ENCODE assay signal across 8 cellular contexts in the genomic region with DNA sequence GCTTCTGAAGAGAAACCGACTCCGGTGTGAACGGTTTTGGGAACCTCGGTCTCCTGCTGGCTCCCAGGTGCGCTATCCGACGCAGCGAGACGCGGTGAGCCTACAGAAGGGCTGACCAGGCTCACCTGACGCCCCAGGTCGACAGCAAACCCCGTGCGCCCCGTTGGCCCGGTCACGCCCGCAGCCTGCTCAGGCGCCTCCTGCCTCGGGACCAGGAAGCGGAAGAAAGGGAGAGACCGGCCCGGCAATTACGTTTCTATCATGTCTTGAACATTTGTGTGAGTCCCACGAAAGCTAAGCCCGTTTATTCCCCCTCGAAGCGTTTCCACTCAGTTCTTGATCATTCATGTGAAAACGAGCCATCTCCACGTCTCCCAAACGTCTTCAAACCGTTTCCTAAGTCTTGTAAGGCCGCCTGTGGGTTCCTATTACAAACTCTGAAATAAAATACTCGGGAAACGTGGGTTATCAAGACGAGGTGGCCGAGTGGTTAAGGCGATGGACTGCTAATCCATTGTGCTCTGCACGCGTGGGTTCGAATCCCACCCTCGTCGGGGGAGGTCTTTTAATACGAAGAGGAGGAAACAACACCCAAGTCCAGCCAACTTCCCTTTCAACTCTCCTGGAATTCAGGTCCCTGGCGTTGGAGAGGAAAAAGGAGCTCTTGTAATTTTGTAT.
DNase-seq lines count a peak whose midpoint lies in the region; ATAC-seq and TF ChIP-seq lines count a peak whose summit lies in the region.

No MANE protein-coding gene starts in this region.

- POLR2A ChIA-PET in WTC11 (lab: Charles Lee) = no interaction called here
- POLR2A ChIA-PET in naive thymus-derived CD8-positive, alpha-beta T cell (lab: Charles Lee) = no interaction called here

- TF ChIP-seq CTCF in WTC11 (IDR thresholded peaks at IDR 0.05) (no peak), epithelial cell of esophagus (IDR thresholded peaks at IDR 0.05; ENCODE audit: insufficient read depth, low read depth, low read length, missing control alignments) (no peak), type B pancreatic cell (conservative IDR thresholded peaks at IDR 0.05) (no peak)

- H4K20me1 ChIP-seq in Karpas-422 (ENCODE audit: insufficient read depth, low read depth, low read length) = no peaks in the 10 kb centered on the region

- H3K9ac ChIP-seq in Karpas-422 (ENCODE audit: low read length) = no peak overlapping the region

- H3K4me2 ChIP-seq in Karpas-422 (ENCODE audit: low read depth, low read length, poor library complexity, severe bottlenecking) = no peak overlapping the region

- H3K36me3 ChIP-seq in Karpas-422 (ENCODE audit: insufficient read depth, low read length) = no peaks in the 10 kb centered on the region

- H3K4me1 Mint-ChIP-seq in WTC11 (peaks cover 23% of the 10 kb centered on the region), type B pancreatic cell (ENCODE audit: unreplicated experiment) (peaks cover 13% of the 10 kb centered on the region)
- H3K4me1 Mint-ChIP-seq in naive thymus-derived CD8-positive, alpha-beta T cell = peaks cover 8 to 18% (median 15%) of the 10 kb centered on the region in 4 donors

- H3K79me2 ChIP-seq in Karpas-422 (ENCODE audit: low read length) = no peaks in the 10 kb centered on the region

- H3K9me3 ChIP-seq in Karpas-422 (ENCODE audit: low read length) = no peaks in the 10 kb centered on the region

- H3K27ac Mint-ChIP-seq in WTC11 (no peak overlapping the region), type B pancreatic cell (peak overlapping the region; percentile 80)
- no peak overlapping the region for H3K27ac Mint-ChIP-seq in naive thymus-derived CD8-positive, alpha-beta T cell

- H3K4me3 ChIP-seq in epithelial cell of esophagus (ENCODE audit: low read length) (peak overlapping the region; percentile 54), Karpas-422 (ENCODE audit: low read length) (no peak overlapping the region)

- H3K27me3 Mint-ChIP-seq in WTC11 (ENCODE audit: low read depth) (peaks cover 22% of the 10 kb centered on the region), type B pancreatic cell (peaks cover 66% of the 10 kb centered on the region)
- H3K27me3 Mint-ChIP-seq in naive thymus-derived CD8-positive, alpha-beta T cell = peaks cover 40 to 70% (median 60%) of the 10 kb centered on the region in 5 donors

- H3K4me1 ChIP-seq in Karpas-422 (ENCODE audit: low read length) = no peaks in the 10 kb centered on the region

- H3K27ac ChIP-seq in Karpas-422 (ENCODE audit: low read length) = no peak overlapping the region

- H3K36me3 Mint-ChIP-seq in WTC11 (no peaks in the 10 kb centered on the region), type B pancreatic cell (peaks cover 3% of the 10 kb centered on the region)
- H3K36me3 Mint-ChIP-seq in naive thymus-derived CD8-positive, alpha-beta T cell = peaks cover 2 to 8% (median 2%) of the 10 kb centered on the region in 3 donors

- H3K9me3 Mint-ChIP-seq in WTC11 = no peaks in the 10 kb centered on the region
- peaks cover 0 to 17% (median 11%) of the 10 kb centered on the region in 9 donors for H3K9me3 Mint-ChIP-seq in naive thymus-derived CD8-positive, alpha-beta T cell
- H3K9me3 Mint-ChIP-seq in type B pancreatic cell = peaks cover 7% of the 10 kb centered on the region

- no peak overlapping the region for H2AFZ ChIP-seq in Karpas-422 (ENCODE audit: low read length)

- CTCF ChIA-PET in WTC11 (lab: Charles Lee) = interaction anchor here (0.7 to 2.2 kb wide), 4 partner anchors 19 to 502 kb away, joined by 3 to 6 read pairs (median 4); no protein-coding TSS in a partner anchor

- peak overlapping the region; percentile 72 for H3K4me3 Mint-ChIP-seq in WTC11
- peak overlapping the region; percentile 34 to 83 (median 77) for H3K4me3 Mint-ChIP-seq in naive thymus-derived CD8-positive, alpha-beta T cell
- H3K4me3 Mint-ChIP-seq in type B pancreatic cell = peak overlapping the region; percentile 81

- H3K9me2 ChIP-seq in Karpas-422 (replicated peaks; ENCODE audit: insufficient read depth, low read length) = no peaks in the 10 kb centered on the region

- no peaks in the 10 kb centered on the region for H3K27me3 ChIP-seq in Karpas-422 (ENCODE audit: low read length)

- peak; percentile 89 for ATAC-seq in WTC11
- ATAC-seq in naive thymus-derived CD8-positive, alpha-beta T cell = peak in 1 of 2 donors; percentile 37

- peak; percentile 66 for DNase-seq in activated effector memory CD4-positive, alpha-beta T cell treated with anti-CD3 and anti-CD28 coated beads, Interleukin-2, amount 50 U/mL, for 16 hours
- DNase-seq in activated effector memory CD4-positive, alpha-beta T cell treated with Interleukin-2 at 50 U/mL for 16 hours = no peak
- DNase-seq in WTC11 (ENCODE audit: low spot score) (peak; percentile 74), epithelial cell of esophagus (ENCODE audit: low read depth) (peak; percentile 78), type B pancreatic cell (ENCODE audit: extremely low spot score, unreplicated experiment) (no peak), GDM1 (lab: John Stamatoyannopoulos, UW) (no peak), Karpas-422 (no peak)
- peak in 2 of 10 donors; percentile 6 to 8 for DNase-seq in naive thymus-derived CD8-positive, alpha-beta T cell

TF ChIP-seq in WTC11, 78 proteins besides CTCF, POLR2A, EP300 and RAD21 (continues in another document):
- 0 out of 2 replicates have a peak, but pooled peaks have one; percentile 69 for TF ChIP-seq MYBL2 (CRISPR knock-in tag; IDR thresholded peaks at IDR 0.05)
- TF ChIP-seq FOXK1 (CRISPR knock-in tag; IDR thresholded peaks at IDR 0.05) = 0 out of 2 replicates have a peak, but pooled peaks have one; percentile 12
- TF ChIP-seq, protein P1, sequence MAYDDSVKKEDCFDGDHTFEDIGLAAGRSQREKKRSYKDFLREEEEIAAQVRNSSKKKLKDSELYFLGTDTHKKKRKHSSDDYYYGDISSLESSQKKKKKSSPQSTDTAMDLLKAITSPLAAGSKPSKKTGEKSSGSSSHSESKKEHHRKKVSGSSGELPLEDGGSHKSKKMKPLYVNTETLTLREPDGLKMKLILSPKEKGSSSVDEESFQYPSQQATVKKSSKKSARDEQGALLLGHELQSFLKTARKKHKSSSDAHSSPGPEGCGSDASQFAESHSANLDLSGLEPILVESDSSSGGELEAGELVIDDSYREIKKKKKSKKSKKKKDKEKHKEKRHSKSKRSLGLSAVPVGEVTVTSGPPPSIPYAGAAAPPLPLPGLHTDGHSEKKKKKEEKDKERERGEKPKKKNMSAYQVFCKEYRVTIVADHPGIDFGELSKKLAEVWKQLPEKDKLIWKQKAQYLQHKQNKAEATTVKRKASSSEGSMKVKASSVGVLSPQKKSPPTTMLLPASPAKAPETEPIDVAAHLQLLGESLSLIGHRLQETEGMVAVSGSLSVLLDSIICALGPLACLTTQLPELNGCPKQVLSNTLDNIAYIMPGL (CRISPR knock-in tag; IDR thresholded peaks at IDR 0.05) = peak; percentile 49; the same call in 1 of the 2 replicates
- TF ChIP-seq SMAD4 (CRISPR knock-in tag; IDR thresholded peaks at IDR 0.05) = no peak
- 0 out of 2 replicates have a peak, but pooled peaks have one; percentile 23 for TF ChIP-seq FOXP1 (CRISPR knock-in tag; IDR thresholded peaks at IDR 0.05; ENCODE audit: borderline replicate concordance)
- 0 out of 2 replicates have a peak, but pooled peaks have one; percentile 6 for TF ChIP-seq TEAD1 (CRISPR knock-in tag; IDR thresholded peaks at IDR 0.05)
- no peak for TF ChIP-seq ATF1 (CRISPR knock-in tag; IDR thresholded peaks at IDR 0.05)
- peak; percentile 48; the same call in 1 of the 2 replicates for TF ChIP-seq ETV6 (CRISPR knock-in tag; IDR thresholded peaks at IDR 0.05)
- TF ChIP-seq ZNF317 (CRISPR knock-in tag; IDR thresholded peaks at IDR 0.05; ENCODE audit: borderline replicate concordance, low read depth) = no peak
- no peak for TF ChIP-seq ZNF138 (CRISPR knock-in tag; conservative IDR thresholded peaks at IDR 0.05)
- TF ChIP-seq, protein P2, sequence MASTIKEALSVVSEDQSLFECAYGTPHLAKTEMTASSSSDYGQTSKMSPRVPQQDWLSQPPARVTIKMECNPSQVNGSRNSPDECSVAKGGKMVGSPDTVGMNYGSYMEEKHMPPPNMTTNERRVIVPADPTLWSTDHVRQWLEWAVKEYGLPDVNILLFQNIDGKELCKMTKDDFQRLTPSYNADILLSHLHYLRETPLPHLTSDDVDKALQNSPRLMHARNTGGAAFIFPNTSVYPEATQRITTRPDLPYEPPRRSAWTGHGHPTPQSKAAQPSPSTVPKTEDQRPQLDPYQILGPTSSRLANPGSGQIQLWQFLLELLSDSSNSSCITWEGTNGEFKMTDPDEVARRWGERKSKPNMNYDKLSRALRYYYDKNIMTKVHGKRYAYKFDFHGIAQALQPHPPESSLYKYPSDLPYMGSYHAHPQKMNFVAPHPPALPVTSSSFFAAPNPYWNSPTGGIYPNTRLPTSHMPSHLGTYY (CRISPR knock-in tag; IDR thresholded peaks at IDR 0.05) = no peak
- TF ChIP-seq CBFB (CRISPR knock-in tag; IDR thresholded peaks at IDR 0.05; ENCODE audit: low read depth) = no peak
- TF ChIP-seq, protein P3, sequence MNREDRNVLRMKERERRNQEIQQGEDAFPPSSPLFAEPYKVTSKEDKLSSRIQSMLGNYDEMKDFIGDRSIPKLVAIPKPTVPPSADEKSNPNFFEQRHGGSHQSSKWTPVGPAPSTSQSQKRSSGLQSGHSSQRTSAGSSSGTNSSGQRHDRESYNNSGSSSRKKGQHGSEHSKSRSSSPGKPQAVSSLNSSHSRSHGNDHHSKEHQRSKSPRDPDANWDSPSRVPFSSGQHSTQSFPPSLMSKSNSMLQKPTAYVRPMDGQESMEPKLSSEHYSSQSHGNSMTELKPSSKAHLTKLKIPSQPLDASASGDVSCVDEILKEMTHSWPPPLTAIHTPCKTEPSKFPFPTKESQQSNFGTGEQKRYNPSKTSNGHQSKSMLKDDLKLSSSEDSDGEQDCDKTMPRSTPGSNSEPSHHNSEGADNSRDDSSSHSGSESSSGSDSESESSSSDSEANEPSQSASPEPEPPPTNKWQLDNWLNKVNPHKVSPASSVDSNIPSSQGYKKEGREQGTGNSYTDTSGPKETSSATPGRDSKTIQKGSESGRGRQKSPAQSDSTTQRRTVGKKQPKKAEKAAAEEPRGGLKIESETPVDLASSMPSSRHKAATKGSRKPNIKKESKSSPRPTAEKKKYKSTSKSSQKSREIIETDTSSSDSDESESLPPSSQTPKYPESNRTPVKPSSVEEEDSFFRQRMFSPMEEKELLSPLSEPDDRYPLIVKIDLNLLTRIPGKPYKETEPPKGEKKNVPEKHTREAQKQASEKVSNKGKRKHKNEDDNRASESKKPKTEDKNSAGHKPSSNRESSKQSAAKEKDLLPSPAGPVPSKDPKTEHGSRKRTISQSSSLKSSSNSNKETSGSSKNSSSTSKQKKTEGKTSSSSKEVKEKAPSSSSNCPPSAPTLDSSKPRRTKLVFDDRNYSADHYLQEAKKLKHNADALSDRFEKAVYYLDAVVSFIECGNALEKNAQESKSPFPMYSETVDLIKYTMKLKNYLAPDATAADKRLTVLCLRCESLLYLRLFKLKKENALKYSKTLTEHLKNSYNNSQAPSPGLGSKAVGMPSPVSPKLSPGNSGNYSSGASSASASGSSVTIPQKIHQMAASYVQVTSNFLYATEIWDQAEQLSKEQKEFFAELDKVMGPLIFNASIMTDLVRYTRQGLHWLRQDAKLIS (CRISPR knock-in tag; IDR thresholded peaks at IDR 0.05; ENCODE audit: borderline replicate concordance) = no peak
- no peak for TF ChIP-seq OVOL2 (CRISPR knock-in tag; IDR thresholded peaks at IDR 0.05; ENCODE audit: borderline replicate concordance)

Comparison
In these comparisons a context has a peak if more than half of its experiments do, and no peak if none do; other contexts are left out.
1. DNase-seq: peak in activated effector memory CD4-positive, alpha-beta T cell treated with anti-CD3 and anti-CD28 coated beads, Interleukin-2, amount 50 U/mL, for 16 hours (single experiment), WTC11 (single experiment) and epithelial cell of esophagus (single experiment); none in activated effector memory CD4-positive, alpha-beta T cell treated with Interleukin-2 at 50 U/mL for 16 hours (single experiment), type B pancreatic cell (single experiment), GDM1 (single experiment) and Karpas-422 (single experiment).
2. Peak in every context shown above with its lines, with median percentiles within 50 percentile points of each other: H3K4me3 Mint-ChIP-seq.